Comparison of ENCODE assay signal across 1 cellular context in the genomic region with DNA sequence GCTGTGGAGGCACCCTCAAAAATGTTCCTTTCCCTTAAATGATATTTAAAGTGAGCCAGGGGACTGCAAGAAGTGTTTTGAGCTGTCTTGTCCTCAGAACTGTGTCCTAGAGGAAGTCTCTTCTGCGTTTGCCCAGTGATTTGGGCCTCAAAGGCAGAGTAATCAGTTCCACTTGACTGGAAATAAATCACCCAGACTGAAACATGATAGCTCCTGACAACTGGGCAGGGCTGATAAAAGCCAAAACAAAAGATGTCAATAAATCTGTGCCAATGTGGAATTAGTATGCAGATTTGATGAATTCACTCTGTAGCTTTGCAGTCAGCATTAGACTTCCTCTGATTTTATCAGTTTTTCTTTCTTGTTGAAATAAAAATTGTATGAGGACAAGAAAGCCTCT.
A peak's percentile ranks its signal among the peaks of the same experiment; 100 is the strongest.
TF ChIP-seq lines count a peak whose summit lies in the region.

No MANE protein-coding gene starts in this region.

TF ChIP-seq in HEK293, 187 proteins besides CTCF, POLR2A, EP300 and RAD21 (continued from another document and continues in another):
- TF ChIP-seq, protein P1, sequence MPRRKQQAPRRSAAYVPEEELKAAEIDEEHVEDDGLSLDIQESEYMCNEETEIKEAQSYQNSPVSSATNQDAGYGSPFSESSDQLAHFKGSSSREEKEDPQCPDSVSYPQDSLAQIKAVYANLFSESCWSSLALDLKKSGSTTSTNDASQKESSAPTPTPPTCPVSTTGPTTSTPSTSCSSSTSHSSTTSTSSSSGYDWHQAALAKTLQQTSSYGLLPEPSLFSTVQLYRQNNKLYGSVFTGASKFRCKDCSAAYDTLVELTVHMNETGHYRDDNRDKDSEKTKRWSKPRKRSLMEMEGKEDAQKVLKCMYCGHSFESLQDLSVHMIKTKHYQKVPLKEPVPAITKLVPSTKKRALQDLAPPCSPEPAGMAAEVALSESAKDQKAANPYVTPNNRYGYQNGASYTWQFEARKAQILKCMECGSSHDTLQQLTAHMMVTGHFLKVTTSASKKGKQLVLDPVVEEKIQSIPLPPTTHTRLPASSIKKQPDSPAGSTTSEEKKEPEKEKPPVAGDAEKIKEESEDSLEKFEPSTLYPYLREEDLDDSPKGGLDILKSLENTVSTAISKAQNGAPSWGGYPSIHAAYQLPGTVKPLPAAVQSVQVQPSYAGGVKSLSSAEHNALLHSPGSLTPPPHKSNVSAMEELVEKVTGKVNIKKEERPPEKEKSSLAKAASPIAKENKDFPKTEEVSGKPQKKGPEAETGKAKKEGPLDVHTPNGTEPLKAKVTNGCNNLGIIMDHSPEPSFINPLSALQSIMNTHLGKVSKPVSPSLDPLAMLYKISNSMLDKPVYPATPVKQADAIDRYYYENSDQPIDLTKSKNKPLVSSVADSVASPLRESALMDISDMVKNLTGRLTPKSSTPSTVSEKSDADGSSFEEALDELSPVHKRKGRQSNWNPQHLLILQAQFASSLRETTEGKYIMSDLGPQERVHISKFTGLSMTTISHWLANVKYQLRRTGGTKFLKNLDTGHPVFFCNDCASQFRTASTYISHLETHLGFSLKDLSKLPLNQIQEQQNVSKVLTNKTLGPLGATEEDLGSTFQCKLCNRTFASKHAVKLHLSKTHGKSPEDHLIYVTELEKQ (tag by site-specific recombination; IDR thresholded peaks at IDR 0.05; ENCODE audit: borderline replicate concordance) = peak; percentile 96
- TF ChIP-seq, protein P2, sequence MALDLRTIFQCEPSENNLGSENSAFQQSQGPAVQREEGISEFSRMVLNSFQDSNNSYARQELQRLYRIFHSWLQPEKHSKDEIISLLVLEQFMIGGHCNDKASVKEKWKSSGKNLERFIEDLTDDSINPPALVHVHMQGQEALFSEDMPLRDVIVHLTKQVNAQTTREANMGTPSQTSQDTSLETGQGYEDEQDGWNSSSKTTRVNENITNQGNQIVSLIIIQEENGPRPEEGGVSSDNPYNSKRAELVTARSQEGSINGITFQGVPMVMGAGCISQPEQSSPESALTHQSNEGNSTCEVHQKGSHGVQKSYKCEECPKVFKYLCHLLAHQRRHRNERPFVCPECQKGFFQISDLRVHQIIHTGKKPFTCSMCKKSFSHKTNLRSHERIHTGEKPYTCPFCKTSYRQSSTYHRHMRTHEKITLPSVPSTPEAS (tag by site-specific recombination; IDR thresholded peaks at IDR 0.05) = no peak
- no peak for TF ChIP-seq ZNF114 (tag by site-specific recombination; IDR thresholded peaks at IDR 0.05)
- TF ChIP-seq ZNF571 (tag by site-specific recombination; IDR thresholded peaks at IDR 0.05) = no peak
- TF ChIP-seq ZNF2 (tag by site-specific recombination; IDR thresholded peaks at IDR 0.05) = peak; percentile 23; the same call in 1 of the 2 replicates
- TF ChIP-seq ZNF473 (tag by site-specific recombination; IDR thresholded peaks at IDR 0.05) = no peak
- no peak for TF ChIP-seq ZNF660 (tag by site-specific recombination; IDR thresholded peaks at IDR 0.05)
- TF ChIP-seq TCF7L2 (IDR thresholded peaks at IDR 0.05; ENCODE audit: borderline replicate concordance, low read depth, low read length) = peak; percentile 68; the same call in 1 of the 2 replicates
- TF ChIP-seq ZNF670 (tag by site-specific recombination; IDR thresholded peaks at IDR 0.05; ENCODE audit: low read depth) = no peak
- TF ChIP-seq FEZF1 (tag by site-specific recombination; IDR thresholded peaks at IDR 0.05) = peak; percentile 87
- TF ChIP-seq SETDB1 (IDR thresholded peaks at IDR 0.05; ENCODE audit: insufficient read length, low read length) = no peak
- TF ChIP-seq, protein P3, sequence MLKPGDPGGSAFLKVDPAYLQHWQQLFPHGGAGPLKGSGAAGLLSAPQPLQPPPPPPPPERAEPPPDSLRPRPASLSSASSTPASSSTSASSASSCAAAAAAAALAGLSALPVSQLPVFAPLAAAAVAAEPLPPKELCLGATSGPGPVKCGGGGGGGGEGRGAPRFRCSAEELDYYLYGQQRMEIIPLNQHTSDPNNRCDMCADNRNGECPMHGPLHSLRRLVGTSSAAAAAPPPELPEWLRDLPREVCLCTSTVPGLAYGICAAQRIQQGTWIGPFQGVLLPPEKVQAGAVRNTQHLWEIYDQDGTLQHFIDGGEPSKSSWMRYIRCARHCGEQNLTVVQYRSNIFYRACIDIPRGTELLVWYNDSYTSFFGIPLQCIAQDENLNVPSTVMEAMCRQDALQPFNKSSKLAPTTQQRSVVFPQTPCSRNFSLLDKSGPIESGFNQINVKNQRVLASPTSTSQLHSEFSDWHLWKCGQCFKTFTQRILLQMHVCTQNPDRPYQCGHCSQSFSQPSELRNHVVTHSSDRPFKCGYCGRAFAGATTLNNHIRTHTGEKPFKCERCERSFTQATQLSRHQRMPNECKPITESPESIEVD (tag by site-specific recombination; IDR thresholded peaks at IDR 0.05) = peak; percentile 89
- no peak for TF ChIP-seq GLIS1 (tag by site-specific recombination; IDR thresholded peaks at IDR 0.05)
- no peak for TF ChIP-seq ZNF776 (tag by site-specific recombination; IDR thresholded peaks at IDR 0.05; ENCODE audit: borderline replicate concordance)
- TF ChIP-seq, protein P4, sequence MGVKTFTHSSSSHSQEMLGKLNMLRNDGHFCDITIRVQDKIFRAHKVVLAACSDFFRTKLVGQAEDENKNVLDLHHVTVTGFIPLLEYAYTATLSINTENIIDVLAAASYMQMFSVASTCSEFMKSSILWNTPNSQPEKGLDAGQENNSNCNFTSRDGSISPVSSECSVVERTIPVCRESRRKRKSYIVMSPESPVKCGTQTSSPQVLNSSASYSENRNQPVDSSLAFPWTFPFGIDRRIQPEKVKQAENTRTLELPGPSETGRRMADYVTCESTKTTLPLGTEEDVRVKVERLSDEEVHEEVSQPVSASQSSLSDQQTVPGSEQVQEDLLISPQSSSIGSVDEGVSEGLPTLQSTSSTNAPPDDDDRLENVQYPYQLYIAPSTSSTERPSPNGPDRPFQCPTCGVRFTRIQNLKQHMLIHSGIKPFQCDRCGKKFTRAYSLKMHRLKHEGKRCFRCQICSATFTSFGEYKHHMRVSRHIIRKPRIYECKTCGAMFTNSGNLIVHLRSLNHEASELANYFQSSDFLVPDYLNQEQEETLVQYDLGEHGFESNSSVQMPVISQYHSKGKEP (tag by site-specific recombination; IDR thresholded peaks at IDR 0.05) = no peak
- TF ChIP-seq, protein P5, sequence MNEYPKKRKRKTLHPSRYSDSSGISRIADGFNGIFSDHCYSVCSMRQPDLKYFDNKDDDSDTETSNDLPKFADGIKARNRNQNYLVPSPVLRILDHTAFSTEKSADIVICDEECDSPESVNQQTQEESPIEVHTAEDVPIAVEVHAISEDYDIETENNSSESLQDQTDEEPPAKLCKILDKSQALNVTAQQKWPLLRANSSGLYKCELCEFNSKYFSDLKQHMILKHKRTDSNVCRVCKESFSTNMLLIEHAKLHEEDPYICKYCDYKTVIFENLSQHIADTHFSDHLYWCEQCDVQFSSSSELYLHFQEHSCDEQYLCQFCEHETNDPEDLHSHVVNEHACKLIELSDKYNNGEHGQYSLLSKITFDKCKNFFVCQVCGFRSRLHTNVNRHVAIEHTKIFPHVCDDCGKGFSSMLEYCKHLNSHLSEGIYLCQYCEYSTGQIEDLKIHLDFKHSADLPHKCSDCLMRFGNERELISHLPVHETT (tag by site-specific recombination; IDR thresholded peaks at IDR 0.05) = 0 out of 2 replicates have a peak, but pooled peaks have one; percentile 46
- TF ChIP-seq, protein P6, sequence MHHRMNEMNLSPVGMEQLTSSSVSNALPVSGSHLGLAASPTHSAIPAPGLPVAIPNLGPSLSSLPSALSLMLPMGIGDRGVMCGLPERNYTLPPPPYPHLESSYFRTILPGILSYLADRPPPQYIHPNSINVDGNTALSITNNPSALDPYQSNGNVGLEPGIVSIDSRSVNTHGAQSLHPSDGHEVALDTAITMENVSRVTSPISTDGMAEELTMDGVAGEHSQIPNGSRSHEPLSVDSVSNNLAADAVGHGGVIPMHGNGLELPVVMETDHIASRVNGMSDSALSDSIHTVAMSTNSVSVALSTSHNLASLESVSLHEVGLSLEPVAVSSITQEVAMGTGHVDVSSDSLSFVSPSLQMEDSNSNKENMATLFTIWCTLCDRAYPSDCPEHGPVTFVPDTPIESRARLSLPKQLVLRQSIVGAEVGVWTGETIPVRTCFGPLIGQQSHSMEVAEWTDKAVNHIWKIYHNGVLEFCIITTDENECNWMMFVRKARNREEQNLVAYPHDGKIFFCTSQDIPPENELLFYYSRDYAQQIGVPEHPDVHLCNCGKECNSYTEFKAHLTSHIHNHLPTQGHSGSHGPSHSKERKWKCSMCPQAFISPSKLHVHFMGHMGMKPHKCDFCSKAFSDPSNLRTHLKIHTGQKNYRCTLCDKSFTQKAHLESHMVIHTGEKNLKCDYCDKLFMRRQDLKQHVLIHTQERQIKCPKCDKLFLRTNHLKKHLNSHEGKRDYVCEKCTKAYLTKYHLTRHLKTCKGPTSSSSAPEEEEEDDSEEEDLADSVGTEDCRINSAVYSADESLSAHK (tag by site-specific recombination; IDR thresholded peaks at IDR 0.05) = peak; percentile 82
- TF ChIP-seq ZBTB17 (tag by site-specific recombination; IDR thresholded peaks at IDR 0.05) = 0 out of 2 replicates have a peak, but pooled peaks have one; percentile 45
- TF ChIP-seq, protein P7, sequence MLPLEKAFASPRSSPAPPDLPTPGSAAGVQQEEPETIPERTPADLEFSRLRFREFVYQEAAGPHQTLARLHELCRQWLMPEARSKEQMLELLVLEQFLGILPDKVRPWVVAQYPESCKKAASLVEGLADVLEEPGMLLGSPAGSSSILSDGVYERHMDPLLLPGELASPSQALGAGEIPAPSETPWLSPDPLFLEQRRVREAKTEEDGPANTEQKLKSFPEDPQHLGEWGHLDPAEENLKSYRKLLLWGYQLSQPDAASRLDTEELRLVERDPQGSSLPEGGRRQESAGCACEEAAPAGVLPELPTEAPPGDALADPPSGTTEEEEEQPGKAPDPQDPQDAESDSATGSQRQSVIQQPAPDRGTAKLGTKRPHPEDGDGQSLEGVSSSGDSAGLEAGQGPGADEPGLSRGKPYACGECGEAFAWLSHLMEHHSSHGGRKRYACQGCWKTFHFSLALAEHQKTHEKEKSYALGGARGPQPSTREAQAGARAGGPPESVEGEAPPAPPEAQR (tag by site-specific recombination; IDR thresholded peaks at IDR 0.05) = no peak
- TF ChIP-seq ZNF768 (tag by site-specific recombination; IDR thresholded peaks at IDR 0.05) = no peak
- TF ChIP-seq ZNF10 (tag by site-specific recombination; IDR thresholded peaks at IDR 0.05) = peak; percentile 70; the same call in 1 of the 2 replicates
- no peak for TF ChIP-seq MZF1 (tag by site-specific recombination; IDR thresholded peaks at IDR 0.05; ENCODE audit: borderline replicate concordance)
- TF ChIP-seq ZNF184 (tag by site-specific recombination; IDR thresholded peaks at IDR 0.05) = no peak
- no peak for TF ChIP-seq ZNF248 (tag by site-specific recombination; IDR thresholded peaks at IDR 0.05)
- no peak for TF ChIP-seq ZFHX2 (tag by site-specific recombination; conservative IDR thresholded peaks at IDR 0.05)
- TF ChIP-seq, protein P8, sequence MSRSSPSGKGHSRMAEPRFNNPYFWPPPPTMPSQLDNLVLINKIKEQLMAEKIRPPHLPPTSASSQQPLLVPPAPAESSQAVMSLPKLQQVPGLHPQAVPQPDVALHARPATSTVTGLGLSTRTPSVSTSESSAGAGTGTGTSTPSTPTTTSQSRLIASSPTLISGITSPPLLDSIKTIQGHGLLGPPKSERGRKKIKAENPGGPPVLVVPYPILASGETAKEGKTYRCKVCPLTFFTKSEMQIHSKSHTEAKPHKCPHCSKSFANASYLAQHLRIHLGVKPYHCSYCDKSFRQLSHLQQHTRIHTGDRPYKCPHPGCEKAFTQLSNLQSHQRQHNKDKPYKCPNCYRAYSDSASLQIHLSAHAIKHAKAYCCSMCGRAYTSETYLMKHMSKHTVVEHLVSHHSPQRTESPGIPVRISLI (tag by site-specific recombination; IDR thresholded peaks at IDR 0.05) = no peak
- TF ChIP-seq KLF8 (tag by site-specific recombination; IDR thresholded peaks at IDR 0.05) = no peak; the same call in none of the 2 replicates
- TF ChIP-seq ZNF830 (tag by site-specific recombination; IDR thresholded peaks at IDR 0.05; ENCODE audit: low read depth) = no peak
- no peak for TF ChIP-seq ZNF121 (tag by site-specific recombination; IDR thresholded peaks at IDR 0.05)
- peak; percentile 85 for TF ChIP-seq ZNF843 (tag by site-specific recombination; IDR thresholded peaks at IDR 0.05)
- no peak for TF ChIP-seq ZNF335 (tag by site-specific recombination; conservative IDR thresholded peaks at IDR 0.05)
- TF ChIP-seq ZNF423 (tag by site-specific recombination; IDR thresholded peaks at IDR 0.05) = no peak
- TF ChIP-seq ZNF629 (tag by site-specific recombination; IDR thresholded peaks at IDR 0.05) = peak; percentile 70
- TF ChIP-seq, protein P9, sequence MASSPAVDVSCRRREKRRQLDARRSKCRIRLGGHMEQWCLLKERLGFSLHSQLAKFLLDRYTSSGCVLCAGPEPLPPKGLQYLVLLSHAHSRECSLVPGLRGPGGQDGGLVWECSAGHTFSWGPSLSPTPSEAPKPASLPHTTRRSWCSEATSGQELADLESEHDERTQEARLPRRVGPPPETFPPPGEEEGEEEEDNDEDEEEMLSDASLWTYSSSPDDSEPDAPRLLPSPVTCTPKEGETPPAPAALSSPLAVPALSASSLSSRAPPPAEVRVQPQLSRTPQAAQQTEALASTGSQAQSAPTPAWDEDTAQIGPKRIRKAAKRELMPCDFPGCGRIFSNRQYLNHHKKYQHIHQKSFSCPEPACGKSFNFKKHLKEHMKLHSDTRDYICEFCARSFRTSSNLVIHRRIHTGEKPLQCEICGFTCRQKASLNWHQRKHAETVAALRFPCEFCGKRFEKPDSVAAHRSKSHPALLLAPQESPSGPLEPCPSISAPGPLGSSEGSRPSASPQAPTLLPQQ (tag by site-specific recombination; IDR thresholded peaks at IDR 0.05) = 0 out of 2 replicates have a peak, but pooled peaks have one; percentile 51
- TF ChIP-seq ZNF366 (tag by site-specific recombination; conservative IDR thresholded peaks at IDR 0.05) = peak; percentile 81
- no peak for TF ChIP-seq ZFP41 (tag by site-specific recombination; IDR thresholded peaks at IDR 0.05; ENCODE audit: borderline replicate concordance)
- TF ChIP-seq ZNF311 (tag by site-specific recombination; IDR thresholded peaks at IDR 0.05; ENCODE audit: borderline replicate concordance) = no peak
- no peak for TF ChIP-seq ZBTB21 (tag by site-specific recombination; IDR thresholded peaks at IDR 0.05)
- no peak for TF ChIP-seq ZNF521 (tag by site-specific recombination; IDR thresholded peaks at IDR 0.05)
- 0 out of 2 replicates have a peak, but pooled peaks have one; percentile 28 for TF ChIP-seq ZBTB8A (tag by site-specific recombination; IDR thresholded peaks at IDR 0.05)
- TF ChIP-seq ZNF426 (tag by site-specific recombination; IDR thresholded peaks at IDR 0.05) = no peak
- TF ChIP-seq SP7 (tag by site-specific recombination; IDR thresholded peaks at IDR 0.05) = peak; percentile 98
